1 cellular context compared by ENCODE assay signal in genomic region chr1:51898090-51898734, GRCh38.
TF ChIP-seq lines count a peak whose summit lies in the region.

No MANE protein-coding gene starts in this region.

TF ChIP-seq in endothelial cell of umbilical vein, 7 proteins besides CTCF, POLR2A, EP300 and RAD21:
- no peak for TF ChIP-seq EZH2 (IDR thresholded peaks at IDR 0.05; ENCODE audit: borderline replicate concordance, low read depth, low read length, severe bottlenecking)
- no peak for TF ChIP-seq POLR2AphosphoS5 (IDR thresholded peaks at IDR 0.05; ENCODE audit: insufficient read depth, low read depth, low read length)
- TF ChIP-seq FOS (IDR thresholded peaks at IDR 0.05; ENCODE audit: borderline replicate concordance, insufficient read depth, low read length) = peak; percentile 37
- no peak for TF ChIP-seq JUN (IDR thresholded peaks at IDR 0.05; ENCODE audit: borderline replicate concordance, insufficient read depth, insufficient read length, low read depth)
- no peak for TF ChIP-seq MYC (IDR thresholded peaks at IDR 0.05; ENCODE audit: low read depth, low read length)
- no peak for TF ChIP-seq GATA2 (IDR thresholded peaks at IDR 0.05; ENCODE audit: insufficient read depth, insufficient read length, low read depth, low read length)
- TF ChIP-seq, protein P1, sequence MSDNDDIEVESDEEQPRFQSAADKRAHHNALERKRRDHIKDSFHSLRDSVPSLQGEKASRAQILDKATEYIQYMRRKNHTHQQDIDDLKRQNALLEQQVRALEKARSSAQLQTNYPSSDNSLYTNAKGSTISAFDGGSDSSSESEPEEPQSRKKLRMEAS (IDR thresholded peaks at IDR 0.05; ENCODE audit: insufficient read depth, insufficient read length) = no peak
